In genomic region chr22:39317084-39317755, GRCh38 we compare ENCODE assay signal across 8 cellular contexts. TPM values are rescaled to one million over a fixed set of nuclear protein-coding genes. Genes with fewer than 3 reads are reported as not detected.
DNase-seq lines count a peak whose midpoint lies in the region; TF ChIP-seq lines count a peak whose summit lies in the region.

No MANE protein-coding gene starts in this region.

- H2AK5ac ChIP-seq in mesenchymal stem cell (ENCODE audit: low read length, severe bottlenecking): no peak overlapping the region

- peak overlapping the region in 1 of 2 experiments; percentile 30 for H3K23ac ChIP-seq in mesenchymal stem cell (ENCODE audit: low read length in 2 of 2)

- H3K27me3 ChIP-seq in mesenchymal stem cell (ENCODE audit: control insufficient read depth in 1 of 2, insufficient read depth in 1 of 2, low read length in 2 of 2): no peaks in the 10 kb centered on the region

- TF ChIP-seq CTCF in astrocyte of the spinal cord (IDR thresholded peaks at IDR 0.05; ENCODE audit: low read depth, low read length): no peak

- H3K14ac ChIP-seq in mesenchymal stem cell (ENCODE audit: low read length in 2 of 2): no peak overlapping the region

- no peak overlapping the region for H4K91ac ChIP-seq in mesenchymal stem cell (ENCODE audit: low read length)

- in situ Hi-C loops in Caki2 (cut with HindIII; ENCODE audit: low pct_unique_long_range_greater_than_20kb, low sequenced_read_pairs): no loop called here
- in situ Hi-C loops in astrocyte of the spinal cord (cut with HindIII; ENCODE audit: low sequenced_read_pairs): no loop called here

- H3K4me3 ChIP-seq in astrocyte of the spinal cord (ENCODE audit: low read depth, low read length): peak overlapping the region; percentile 98
- peak overlapping the region; percentile 51 to 99 for H3K4me3 ChIP-seq in mesenchymal stem cell (ENCODE audit: insufficient read depth in 1 of 2, low read depth in 1 of 2, low read length in 2 of 2)

- peak overlapping the region; percentile 100 for H3K9ac ChIP-seq in mesenchymal stem cell (ENCODE audit: low read length)

- H3K9me3 ChIP-seq in KOPT-K1 (ENCODE audit: insufficient read depth, low read length, poor library complexity, severe bottlenecking): no peaks in the 10 kb centered on the region
- no peaks in the 10 kb centered on the region for H3K9me3 ChIP-seq in mesenchymal stem cell (ENCODE audit: control insufficient read depth, low read length)

- H3K36me3 ChIP-seq in KOPT-K1 (ENCODE audit: insufficient read depth, low read length): peaks cover 71% of the 10 kb centered on the region
- peaks cover 52 to 65% of the 10 kb centered on the region in 2 experiments for H3K36me3 ChIP-seq in mesenchymal stem cell (ENCODE audit: control insufficient read depth in 1 of 2, insufficient read depth in 2 of 2, low read depth in 1 of 2, low read length in 2 of 2)

- H2BK15ac ChIP-seq in mesenchymal stem cell (ENCODE audit: low read depth, poor library complexity, severe bottlenecking): no peak overlapping the region

- H2BK12ac ChIP-seq in mesenchymal stem cell (ENCODE audit: low read length in 2 of 2): no peak overlapping the region

- H2BK5ac ChIP-seq in mesenchymal stem cell (ENCODE audit: low read depth, low read length, poor library complexity, severe bottlenecking): no peak overlapping the region

- DNase-seq in Caki2 (ENCODE audit: low read depth) (peak; percentile 44), astrocyte of the spinal cord (ENCODE audit: low read depth, low spot score) (no peak), mesenchymal stem cell (peak; percentile 50), occipital lobe (lab: John Stamatoyannopoulos, UW) (no peak), NCI-H69 (lab: John Stamatoyannopoulos, UW) (no peak), NCI-H82 treated with DMSO at 0.1 percent for 48 hours (lab: John Stamatoyannopoulos, UW; ENCODE audit: unreplicated experiment) (no peak), HuH-7 (ENCODE audit: low spot score) (no peak)

- H3K4ac ChIP-seq in mesenchymal stem cell (ENCODE audit: low read depth in 1 of 2, low read length in 2 of 2): no peak overlapping the region

- no peaks in the 10 kb centered on the region for H3K79me1 ChIP-seq in mesenchymal stem cell (replicated peaks; ENCODE audit: low read length, poor library complexity, severe bottlenecking)

- H3K18ac ChIP-seq in mesenchymal stem cell (ENCODE audit: low read depth in 1 of 2, low read length in 2 of 2): no peak overlapping the region

- H4K8ac ChIP-seq in mesenchymal stem cell (ENCODE audit: low read length): no peak overlapping the region

- no peak overlapping the region for H2AFZ ChIP-seq in mesenchymal stem cell (ENCODE audit: low read depth, low read length)

- H3K4me2 ChIP-seq in mesenchymal stem cell (ENCODE audit: low read length, poor library complexity, severe bottlenecking): peak overlapping the region; percentile 94

- peaks cover 36% of the 10 kb centered on the region for H3K4me1 ChIP-seq in mesenchymal stem cell (ENCODE audit: control insufficient read depth, insufficient read depth, low read depth, low read length)

- WGBS in mesenchymal stem cell: 20% methylated on average over 9 of the region's 9 CpGs

- peak overlapping the region; percentile 81 for H3K27ac ChIP-seq in KOPT-K1 (ENCODE audit: low read depth, low read length, poor library complexity, severe bottlenecking)
- H3K27ac ChIP-seq in mesenchymal stem cell (ENCODE audit: low read length, poor library complexity, severe bottlenecking): peak overlapping the region; percentile 95

- H2BK120ac ChIP-seq in mesenchymal stem cell (ENCODE audit: low read depth, low read length): no peak overlapping the region

RNA-seq across cellular contexts. Expression of gene RPL3, which starts 2.2 kb away (rescaled TPM):
- 5,144 and 5,940 TPM in 2 replicates for total RNA-seq in Caki2 (2014; rRNA removed; shearing (Covaris generic); ENCODE audit: low replicate concordance)
- 1,826 TPM for polyA plus RNA-seq in mesenchymal stem cell (2013, experiment 1 of 2)
- polyA plus RNA-seq in mesenchymal stem cell (2013, experiment 2 of 2): 1,787 TPM
- 1,406 TPM for total RNA-seq in occipital lobe

RNA-seq across cellular contexts. Expression of gene SYNGR1, which starts 32.6 kb away (rescaled TPM):
- total RNA-seq in Caki2 (2014; rRNA removed; shearing (Covaris generic); ENCODE audit: low replicate concordance): 33.7 and 47.8 TPM in 2 replicates
- 22.3 TPM for polyA plus RNA-seq in mesenchymal stem cell (2013, experiment 1 of 2)
- polyA plus RNA-seq in mesenchymal stem cell (2013, experiment 2 of 2): 22.9 TPM
- 63.9 TPM for total RNA-seq in occipital lobe

Comparison
In these comparisons a context has a peak if more than half of its experiments do, and no peak if none do; other contexts are left out.
1. DNase-seq: peak in Caki2 (single experiment) and mesenchymal stem cell (single experiment); none in astrocyte of the spinal cord (single experiment), occipital lobe (single experiment), NCI-H69 (single experiment), NCI-H82 treated with DMSO at 0.1 percent for 48 hours (single experiment) and HuH-7 (single experiment).